In the genomic region with DNA sequence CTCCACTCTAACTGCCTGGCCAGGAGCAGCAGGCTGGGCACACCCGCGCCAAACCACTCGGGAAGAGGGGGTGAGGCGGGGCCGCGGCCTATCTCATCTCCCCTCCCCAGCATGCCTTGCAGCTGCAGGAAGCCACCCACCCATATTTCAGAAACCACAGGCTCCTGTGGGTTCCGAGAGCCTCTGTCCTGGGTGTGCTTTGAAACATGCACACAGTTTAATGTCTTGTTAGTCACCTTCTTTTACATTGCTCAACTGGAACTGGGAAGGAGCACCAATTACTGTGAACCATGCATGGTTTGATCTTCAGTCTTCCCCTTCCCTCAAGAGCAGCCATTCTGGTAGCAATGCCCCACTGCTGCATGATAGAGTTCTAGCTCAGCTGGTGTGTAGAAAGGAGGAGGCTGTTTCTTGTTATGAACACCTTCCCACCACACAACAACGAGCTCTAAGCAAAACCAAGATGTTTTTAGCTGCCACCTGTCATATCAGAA, we compare ENCODE assay signal across 8 cellular contexts. TPM values are rescaled to one million over a fixed set of nuclear protein-coding genes. Genes with fewer than 3 reads are reported as not detected.
DNase-seq lines count a peak whose midpoint lies in the region; ATAC-seq and TF ChIP-seq lines count a peak whose summit lies in the region.

No MANE protein-coding gene starts in this region.

- ATAC-seq in GM21825 (IDR thresholded peaks at IDR 0.05; ENCODE audit: unreplicated experiment): peak; percentile 39
- peak; percentile 83 to 87 for ATAC-seq in natural killer cell treated with Interleukin-12 subunit alpha and Interleukin-12 subunit beta and Interleukin-15 and Interleukin-18, amount 100 ng/mL, for 72 hours

- H3K4me3 Mint-ChIP-seq in natural killer cell treated with Interleukin-12 subunit alpha and Interleukin-12 subunit beta and Interleukin-15 and Interleukin-18, amount 100 ng/mL, for 72 hours: peak overlapping the region; percentile 91
- H3K4me3 Mint-ChIP-seq in glutamatergic neuron (ENCODE audit: unreplicated experiment): no peak overlapping the region

- TF ChIP-seq CTCF in glutamatergic neuron (IDR thresholded peaks at IDR 0.05; ENCODE audit: partially characterized antibody, unreplicated experiment): no peak

- H3K27ac Mint-ChIP-seq in natural killer cell treated with Interleukin-12 subunit alpha and Interleukin-12 subunit beta and Interleukin-15 and Interleukin-18, amount 100 ng/mL, for 72 hours: peak overlapping the region; percentile 95 to 96
- H3K27ac Mint-ChIP-seq in glutamatergic neuron (ENCODE audit: unreplicated experiment): no peak overlapping the region

- H3K4me1 Mint-ChIP-seq in natural killer cell treated with Interleukin-12 subunit alpha and Interleukin-12 subunit beta and Interleukin-15 and Interleukin-18, amount 100 ng/mL, for 72 hours (ENCODE audit: low read depth in 2 of 2): peaks cover 81 to 85% of the 10 kb centered on the region in 2 donors
- H3K4me1 Mint-ChIP-seq in glutamatergic neuron (ENCODE audit: low read depth, unreplicated experiment): no peaks in the 10 kb centered on the region

- peaks cover 3% of the 10 kb centered on the region for H3K9me3 Mint-ChIP-seq in natural killer cell treated with Interleukin-12 subunit alpha and Interleukin-12 subunit beta and Interleukin-15 and Interleukin-18, amount 100 ng/mL, for 72 hours
- no peaks in the 10 kb centered on the region for H3K9me3 Mint-ChIP-seq in glutamatergic neuron (ENCODE audit: unreplicated experiment)

- H3K27me3 Mint-ChIP-seq in natural killer cell treated with Interleukin-12 subunit alpha and Interleukin-12 subunit beta and Interleukin-15 and Interleukin-18, amount 100 ng/mL, for 72 hours: no peaks in the 10 kb centered on the region
- peaks cover 2% of the 10 kb centered on the region for H3K27me3 Mint-ChIP-seq in glutamatergic neuron (ENCODE audit: unreplicated experiment)

- DNase-seq in GF-D8 (lab: John Stamatoyannopoulos, UW) (peak; percentile 87), NCI-H69 (lab: John Stamatoyannopoulos, UW) (peak; percentile 9), activated T-cell treated with anti-CD3 and anti-CD28 coated beads for 24 hours (ENCODE audit: low read depth) (peak; percentile 74), glutamatergic neuron (no peak), globus pallidus (ENCODE audit: low spot score) (no peak), D341Med (ENCODE audit: low spot score) (no peak)
- peak; percentile 92 for DNase-seq in natural killer cell treated with Interleukin-12 subunit alpha and Interleukin-12 subunit beta and Interleukin-15 and Interleukin-18, amount 100 ng/mL, for 72 hours (ENCODE audit: low spot score)

- no peaks in the 10 kb centered on the region for H3K36me3 Mint-ChIP-seq in natural killer cell treated with Interleukin-12 subunit alpha and Interleukin-12 subunit beta and Interleukin-15 and Interleukin-18, amount 100 ng/mL, for 72 hours
- no peaks in the 10 kb centered on the region for H3K36me3 Mint-ChIP-seq in glutamatergic neuron (ENCODE audit: unreplicated experiment)

RNA-seq across cellular contexts. Expression of gene IKZF1, which starts 37.6 kb away (rescaled TPM):
- total RNA-seq in natural killer cell treated with Interleukin-12 subunit alpha and Interleukin-12 subunit beta and Interleukin-15 and Interleukin-18, amount 100 ng/mL, for 72 hours: 100 to 1,000 TPM; 290 to 416 TPM
- 1.1 TPM for total RNA-seq in glutamatergic neuron (ENCODE audit: unreplicated experiment)

Comparison
In these comparisons a context has a peak if more than half of its experiments do, and no peak if none do; other contexts are left out.
1. DNase-seq: peak in GF-D8 (single experiment), NCI-H69 (single experiment), activated T-cell treated with anti-CD3 and anti-CD28 coated beads for 24 hours (single experiment) and natural killer cell treated with Interleukin-12 subunit alpha and Interleukin-12 subunit beta and Interleukin-15 and Interleukin-18, amount 100 ng/mL, for 72 hours (single experiment); none in glutamatergic neuron (single experiment), globus pallidus (single experiment) and D341Med (single experiment).
2. RNA of gene IKZF1, which starts 37.6 kb away (total RNA-seq): 290 to 416 TPM in natural killer cell treated with Interleukin-12 subunit alpha and Interleukin-12 subunit beta and Interleukin-15 and Interleukin-18, amount 100 ng/mL, for 72 hours; 1.1 TPM in glutamatergic neuron (single experiment); every median in the first group is over 100 times any median in the second.